Comparison of ENCODE assay signal across 20 cellular contexts in genomic region chr6:16656451-16656850, GRCh38.
"Had no signal": no experiment of that assay in that cellular context is flagged by ENCODE, and none has a peak within 500 bp of the region (broad histone marks: within the 10 kb centered on the region; RNA-seq: fewer than 3 reads in every experiment).

No MANE protein-coding gene starts in this region.

- H3K27ac Mint-ChIP-seq: activated B cell treated with CpG ODN at 0.5 μM for 24 hours, brain, nephron had no signal

- ATAC-seq: activated CD4-positive, alpha-beta T cell treated with anti-CD3 and anti-CD28 coated beads for 36 hours; gastroesophageal sphincter; heart left ventricle; left cardiac atrium; pancreas; psoas muscle had no signal

- DNase-seq: activated B cell treated with CpG ODN at 0.5 μM for 24 hours; activated CD4-positive, alpha-beta T cell treated with anti-CD3 and anti-CD28 coated beads for 36 hours; activated CD8-positive, alpha-beta memory T cell treated with anti-CD3 and anti-CD28 coated beads, Interleukin-2, amount 50 U/mL, for 4 hours; activated gamma-delta T cell; activated naive CD4-positive, alpha-beta T cell treated with anti-CD3 and anti-CD28 coated beads, Interleukin-2, amount 50 U/mL, for 16 hours; activated T-cell treated with anti-CD3 and anti-CD28 coated beads, Interleukin-2, amount 50 U/mL, for 48 hours; aorta; caudate nucleus; esophagus squamous epithelium; heart left ventricle; left cardiac atrium; midbrain; pancreas; psoas muscle; stimulated activated CD4-positive, alpha-beta T cell treated with anti-CD3 and anti-CD28 coated beads, Interleukin-4, amount 100 ng/mL, for 4 hours; stomach had no signal

- H3K27me3 Mint-ChIP-seq: activated B cell treated with CpG ODN at 0.5 μM for 24 hours; activated CD4-positive, alpha-beta T cell treated with anti-CD3 and anti-CD28 coated beads for 36 hours had no signal

- H3K4me3 Mint-ChIP-seq: activated B cell treated with CpG ODN at 0.5 μM for 24 hours; brain; nephron; T-helper 1 cell treated with Interleukin-12 subunit alpha and Interleukin-12 subunit beta and Interleukin-4 antibody, amounts not matched to agents 30 μg/mL and 1 μg/mL, for 36 hours had no signal

- H3K9me3 Mint-ChIP-seq: nephron had no signal
